Comparison of ENCODE assay signal across 33 cellular contexts in the genomic region with DNA sequence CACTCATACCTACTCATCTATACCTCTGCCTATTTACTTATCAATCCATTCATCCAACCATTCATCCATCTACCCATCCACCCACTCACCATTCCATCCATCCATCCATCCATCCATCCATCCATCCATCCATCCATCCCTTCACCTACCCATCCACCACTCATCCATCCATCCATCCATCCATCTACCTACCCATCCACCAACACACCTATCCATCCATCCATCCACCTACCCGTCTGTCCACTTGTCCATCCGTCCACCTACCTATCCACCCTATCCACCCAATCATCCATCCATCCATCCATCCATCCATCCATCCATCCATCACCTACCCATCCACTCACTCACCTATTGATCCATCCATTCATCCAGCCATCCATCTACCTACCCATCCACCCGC.
"Had no signal": no experiment of that assay in that cellular context is flagged by ENCODE, and none has a peak within 500 bp of the region (broad histone marks: within the 10 kb centered on the region; RNA-seq: fewer than 3 reads in every experiment).

No MANE protein-coding gene starts in this region.

- H3K4me1 Mint-ChIP-seq: activated CD4-positive, alpha-beta T cell treated with anti-CD3 and anti-CD28 coated beads, Interleukin-2, amount 10 ng/mL, durations not matched to agents 24 days and 14 days; activated naive CD8-positive, alpha-beta T cell treated with anti-CD3 and anti-CD28 coated beads for 36 hours; activated T-helper 17 cell treated with anti-CD3 and anti-CD28 coated beads, Interleukin-2, amount 50 U/mL, for 72 hours had no signal

- H3K9me3 ChIP-seq: ascending aorta, Peyer's patch, SK-N-SH had no signal

- H3K4me1 ChIP-seq: ascending aorta, Peyer's patch, SJSA1 had no signal

- FAIRE-seq: TTC549 had no signal

- H3K36me3 ChIP-seq: MG63, Peyer's patch, SJSA1 had no signal

- H3K4me3 ChIP-seq: ascending aorta, MG63, Peyer's patch, SJSA1 had no signal

- DNase-seq: activated CD4-positive, alpha-beta T cell treated with anti-CD3 and anti-CD28 coated beads, Interleukin-2, amount 10 ng/mL, durations not matched to agents 24 days and 14 days; activated CD4-positive, alpha-beta T cell treated with anti-CD3 and anti-CD28 coated beads, Interleukin-2, amount 50 U/mL, for 4 hours; activated CD8-positive, alpha-beta T cell treated with anti-CD3 and anti-CD28 coated beads for 36 hours; activated naive CD4-positive, alpha-beta T cell; activated naive CD4-positive, alpha-beta T cell treated with anti-CD3 and anti-CD28 coated beads, Interleukin-2, amount 50 U/mL, for 16 hours; activated naive CD8-positive, alpha-beta T cell treated with anti-CD3 and anti-CD28 coated beads for 36 hours; activated T-cell treated with anti-CD3 and anti-CD28 coated beads, Interleukin-2, amount 50 U/mL, for 1 hour; activated T-cell treated with anti-CD3 and anti-CD28 coated beads, Interleukin-2, amount 50 U/mL, for 72 hours; amygdala; Kasumi-1; KG1; MG63; NCI-H1048; NCI-H1105 treated with DMSO at 0.1 percent for 48 hours; NCI-H1436; NCI-H1694; NCI-H1930; NCI-H2081 treated with DMSO at 0.1 percent for 48 hours; NCI-H345; NCI-H524 treated with DMSO at 0.1 percent for 48 hours; NCI-H748 treated with DMSO at 0.1 percent for 48 hours; NK-92 treated with Interleukin-12 subunit alpha and Interleukin-12 subunit beta, amount 100 ng/mL, for 24 hours; PC-3; RPMI8226; SHP77 treated with DMSO at 0.1 percent for 48 hours; SK-N-SH had no signal

- H3K4me3 Mint-ChIP-seq: activated CD4-positive, alpha-beta T cell treated with anti-CD3 and anti-CD28 coated beads, Interleukin-2, amount 10 ng/mL, durations not matched to agents 24 days and 14 days; activated CD8-positive, alpha-beta T cell treated with anti-CD3 and anti-CD28 coated beads for 36 hours; activated naive CD8-positive, alpha-beta T cell treated with anti-CD3 and anti-CD28 coated beads for 36 hours; activated T-cell treated with anti-CD3 and anti-CD28 coated beads, Interleukin-2, amount 50 U/mL, for 72 hours; activated T-helper 17 cell treated with anti-CD3 and anti-CD28 coated beads, Interleukin-2, amount 50 U/mL, for 72 hours; T-helper 1 cell treated with Interleukin-12 subunit alpha and Interleukin-12 subunit beta and Interleukin-4 antibody, amounts not matched to agents 30 μg/mL and 1 μg/mL, for 36 hours; T-helper 2 cell treated with Interferon-gamma antibody and Interleukin-4, amounts not matched to agents 5 μg/mL and 100 μg/mL, for 36 hours had no signal

- H3K36me3 Mint-ChIP-seq: activated naive CD8-positive, alpha-beta T cell treated with anti-CD3 and anti-CD28 coated beads for 36 hours had no signal

- ATAC-seq: activated CD8-positive, alpha-beta T cell treated with anti-CD3 and anti-CD28 coated beads for 36 hours; activated T-cell treated with anti-CD3 and anti-CD28 coated beads, Interleukin-2, amount 50 U/mL, for 72 hours; activated T-helper 17 cell treated with anti-CD3 and anti-CD28 coated beads, Interleukin-2, amount 50 U/mL, for 72 hours; PC-3 had no signal

- H3K27me3 ChIP-seq: ascending aorta, MG63, Peyer's patch had no signal

- H3K9ac ChIP-seq: SK-N-SH had no signal

- H3K9me3 Mint-ChIP-seq: activated CD4-positive, alpha-beta T cell treated with anti-CD3 and anti-CD28 coated beads, Interleukin-2, amount 10 ng/mL, durations not matched to agents 24 days and 14 days; T-helper 2 cell treated with Interferon-gamma antibody and Interleukin-4, amounts not matched to agents 5 μg/mL and 100 μg/mL, for 36 hours had no signal

- H3K4me2 ChIP-seq: SK-N-SH had no signal

- H3K27ac Mint-ChIP-seq: activated CD4-positive, alpha-beta T cell treated with anti-CD3 and anti-CD28 coated beads, Interleukin-2, amount 10 ng/mL, durations not matched to agents 24 days and 14 days; activated CD8-positive, alpha-beta T cell treated with anti-CD3 and anti-CD28 coated beads for 36 hours; activated naive CD8-positive, alpha-beta T cell treated with anti-CD3 and anti-CD28 coated beads for 36 hours; activated T-cell treated with anti-CD3 and anti-CD28 coated beads, Interleukin-2, amount 50 U/mL, for 72 hours; activated T-helper 17 cell treated with anti-CD3 and anti-CD28 coated beads, Interleukin-2, amount 50 U/mL, for 72 hours; T-helper 1 cell treated with Interleukin-12 subunit alpha and Interleukin-12 subunit beta and Interleukin-4 antibody, amounts not matched to agents 30 μg/mL and 1 μg/mL, for 36 hours; T-helper 2 cell treated with Interferon-gamma antibody and Interleukin-4, amounts not matched to agents 5 μg/mL and 100 μg/mL, for 36 hours had no signal

- H3K27ac ChIP-seq: ascending aorta, Peyer's patch, SJSA1 had no signal
